Comparison of ENCODE assay signal across 10 cellular contexts in the genomic region with DNA sequence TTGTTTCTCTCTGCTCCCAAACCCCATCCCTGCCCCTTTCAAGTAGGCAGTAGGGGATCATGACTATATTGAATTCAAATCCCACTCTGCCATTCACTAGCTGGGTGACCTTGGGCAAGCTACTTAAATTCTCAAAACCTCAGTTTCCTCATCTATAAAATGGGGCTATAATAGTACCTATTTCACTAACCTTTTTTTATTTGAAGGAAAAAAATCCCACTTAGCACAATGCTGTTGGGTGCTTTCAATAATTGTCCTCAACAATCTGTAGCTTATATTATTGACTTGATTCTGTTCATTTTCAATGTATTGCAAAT.
"Had no signal": no experiment of that assay in that cellular context is flagged by ENCODE, and none has a peak within 500 bp of the region (broad histone marks: within the 10 kb centered on the region; RNA-seq: fewer than 3 reads in every experiment).

No MANE protein-coding gene starts in this region.

- H3K4me3 Mint-ChIP-seq: GM23338, H9, HFFc6 had no signal

- H2AFZ ChIP-seq: GM23248 had no signal

- H3K9ac ChIP-seq: GM23248 had no signal

- H3K9me3 ChIP-seq: HAP-1 had no signal

- H3K36me3 ChIP-seq: HAP-1 had no signal

- FAIRE-seq: H54 had no signal

- H3K4me1 ChIP-seq: HAP-1 had no signal

- DNase-seq: GM23248, GOT3, H7, H9, HCEC 1CT, HFFc6 had no signal

- ATAC-seq: GM23338, HCT116 had no signal

- H3K27ac ChIP-seq: GM23248 had no signal

- H3K27ac Mint-ChIP-seq: GM23338, HFFc6 had no signal

- H3K4me2 ChIP-seq: GM23338 had no signal

- H3K9me3 Mint-ChIP-seq: HFFc6 had no signal

- H3K4me3 ChIP-seq: GM23248, GM23338, HAP-1 had no signal
